ENCODE assay signal across 17 cellular contexts in genomic region chr17:20967776-20968175, GRCh38.
"Had no signal": no experiment of that assay in that cellular context is flagged by ENCODE, and none has a peak within 500 bp of the region (broad histone marks: within the 10 kb centered on the region; RNA-seq: fewer than 3 reads in every experiment).

No MANE protein-coding gene starts in this region.

- H3K4me3 ChIP-seq: cardiac muscle cell, sigmoid colon had no signal

- H3K4me1 Mint-ChIP-seq: activated CD4-positive, alpha-beta memory T cell treated with anti-CD3 and anti-CD28 coated beads, Interleukin-2, amount 10 ng/mL, durations not matched to agents 7 days and 5 days had no signal

- H3K27me3 ChIP-seq: cardiac muscle cell, sigmoid colon had no signal

- H3K4me3 Mint-ChIP-seq: activated CD4-positive, alpha-beta memory T cell treated with anti-CD3 and anti-CD28 coated beads, Interleukin-2, amount 10 ng/mL, durations not matched to agents 7 days and 5 days; activated naive CD8-positive, alpha-beta T cell treated with anti-CD3 and anti-CD28 coated beads, Interleukin-2, amount 10 ng/mL, durations not matched to agents 7 days and 5 days; activated T-cell treated with anti-CD3 and anti-CD28 coated beads, Interleukin-2, amount 50 U/mL, for 72 hours; natural killer cell treated with Interleukin-12 subunit alpha and Interleukin-12 subunit beta and Interleukin-15 and Interleukin-18, amount 100 ng/mL, for 72 hours; stimulated activated naive CD8-positive, alpha-beta T cell treated with anti-CD3 and anti-CD28 coated beads, Interleukin-15, amount 100 ng/mL, for 72 hours had no signal

- FAIRE-seq: colon, urothelium cell line had no signal

- H3K27ac ChIP-seq: cardiac muscle cell, sigmoid colon had no signal

- H3K4me1 ChIP-seq: sigmoid colon had no signal

- H3K9me3 ChIP-seq: sigmoid colon had no signal

- H3K9me3 Mint-ChIP-seq: activated CD4-positive, alpha-beta memory T cell treated with anti-CD3 and anti-CD28 coated beads, Interleukin-2, amount 10 ng/mL, durations not matched to agents 7 days and 5 days; activated naive CD8-positive, alpha-beta T cell treated with anti-CD3 and anti-CD28 coated beads, Interleukin-2, amount 10 ng/mL, durations not matched to agents 7 days and 5 days; activated T-cell treated with anti-CD3 and anti-CD28 coated beads, Interleukin-2, amount 50 U/mL, for 72 hours; natural killer cell treated with Interleukin-12 subunit alpha and Interleukin-12 subunit beta and Interleukin-15 and Interleukin-18, amount 100 ng/mL, for 72 hours; stimulated activated naive CD8-positive, alpha-beta T cell treated with anti-CD3 and anti-CD28 coated beads, Interleukin-15, amount 100 ng/mL, for 72 hours had no signal

- H3K36me3 Mint-ChIP-seq: activated naive CD8-positive, alpha-beta T cell treated with anti-CD3 and anti-CD28 coated beads, Interleukin-2, amount 10 ng/mL, durations not matched to agents 7 days and 5 days; natural killer cell treated with Interleukin-12 subunit alpha and Interleukin-12 subunit beta and Interleukin-15 and Interleukin-18, amount 100 ng/mL, for 72 hours had no signal

- H3K36me3 ChIP-seq: sigmoid colon had no signal

- H3K27ac Mint-ChIP-seq: activated CD4-positive, alpha-beta memory T cell treated with anti-CD3 and anti-CD28 coated beads, Interleukin-2, amount 10 ng/mL, durations not matched to agents 7 days and 5 days; activated naive CD8-positive, alpha-beta T cell treated with anti-CD3 and anti-CD28 coated beads, Interleukin-2, amount 10 ng/mL, durations not matched to agents 7 days and 5 days; activated T-cell treated with anti-CD3 and anti-CD28 coated beads, Interleukin-2, amount 50 U/mL, for 72 hours; natural killer cell treated with Interleukin-12 subunit alpha and Interleukin-12 subunit beta and Interleukin-15 and Interleukin-18, amount 100 ng/mL, for 72 hours had no signal

- DNase-seq: activated CD4-positive, alpha-beta memory T cell treated with anti-CD3 and anti-CD28 coated beads, Interleukin-2, amount 10 ng/mL, durations not matched to agents 7 days and 5 days; activated CD4-positive, alpha-beta T cell treated with anti-CD3 and anti-CD28 coated beads for 1 hour; activated CD8-positive, alpha-beta memory T cell treated with anti-CD3 and anti-CD28 coated beads, Interleukin-2, amount 50 U/mL, for 4 hours; activated gamma-delta T cell treated with Interleukin-2 at 50 U/mL for 16 hours; activated naive CD8-positive, alpha-beta T cell treated with anti-CD3 and anti-CD28 coated beads, Interleukin-2, amount 10 ng/mL, durations not matched to agents 7 days and 5 days; activated T-cell treated with anti-CD3 and anti-CD28 coated beads, Interleukin-2, amount 50 U/mL, for 72 hours; aorta; left cardiac atrium; sigmoid colon; stimulated activated CD4-positive, alpha-beta T cell treated with anti-CD3 and anti-CD28 coated beads, Interleukin-12 subunit alpha, Interleukin-12 subunit beta, amount 100 ng/mL, for 4 hours; stimulated activated CD4-positive, alpha-beta T cell treated with anti-CD3 and anti-CD28 coated beads, Interleukin-2, amount 100 ng/mL, for 48 hours; stimulated activated CD8-positive, alpha-beta memory T cell treated with anti-CD3 and anti-CD28 coated beads, Interleukin-4, amount 100 ng/mL, for 48 hours; stimulated activated naive CD8-positive, alpha-beta T cell treated with anti-CD3 and anti-CD28 coated beads, Interleukin-15, amount 100 ng/mL, for 72 hours had no signal

- ATAC-seq: activated T-cell treated with anti-CD3 and anti-CD28 coated beads, Interleukin-2, amount 50 U/mL, for 72 hours; left cardiac atrium; natural killer cell treated with Interleukin-12 subunit alpha and Interleukin-12 subunit beta and Interleukin-15 and Interleukin-18, amount 100 ng/mL, for 72 hours; stimulated activated naive CD8-positive, alpha-beta T cell treated with anti-CD3 and anti-CD28 coated beads, Interleukin-15, amount 100 ng/mL, for 72 hours had no signal
